2 cellular contexts compared by ENCODE assay signal in genomic region chr20:10034717-10035571, GRCh38.
TF ChIP-seq lines count a peak whose summit lies in the region.

Gene ANKEF1, plus strand, starts transcription at chr20:10034987. Its CDS starts 3,315 bp downstream, at chr20:10038302.

TF ChIP-seq in HEK293, 187 proteins besides CTCF, POLR2A, EP300 and RAD21 (continued from another document and continues in another):
- TF ChIP-seq ZNF692 (tag by site-specific recombination; IDR thresholded peaks at IDR 0.05) (peak; percentile 62; the same call in 1 of the 2 replicates), ZBTB8A (tag by site-specific recombination; IDR thresholded peaks at IDR 0.05) (peak; percentile 75), ZBTB20 (tag by site-specific recombination; IDR thresholded peaks at IDR 0.05) (peak; percentile 72; the same call in 1 of the 2 replicates), ZNF792 (tag by site-specific recombination; IDR thresholded peaks at IDR 0.05) (no peak), KLF1 (tag by site-specific recombination; IDR thresholded peaks at IDR 0.05) (0 out of 2 replicates have a peak, but pooled peaks have one; percentile 24), ZNF654 (tag by site-specific recombination; IDR thresholded peaks at IDR 0.05; ENCODE audit: low read depth) (no peak), ZNF398 (tag by site-specific recombination; IDR thresholded peaks at IDR 0.05) (no peak), ZEB2 (tag by site-specific recombination; IDR thresholded peaks at IDR 0.05) (0 out of 2 replicates have a peak, but pooled peaks have one; percentile 43), ZNF404 (tag by site-specific recombination; IDR thresholded peaks at IDR 0.05) (no peak), ZNF138 (tag by site-specific recombination; IDR thresholded peaks at IDR 0.05; ENCODE audit: borderline replicate concordance) (no peak), ZNF843 (tag by site-specific recombination; IDR thresholded peaks at IDR 0.05) (no peak), GLIS1 (tag by site-specific recombination; IDR thresholded peaks at IDR 0.05) (0 out of 2 replicates have a peak, but pooled peaks have one; percentile 38), ZNF335 (tag by site-specific recombination; conservative IDR thresholded peaks at IDR 0.05) (peak; percentile 96), KLF8 (tag by site-specific recombination; IDR thresholded peaks at IDR 0.05) (peak; percentile 37; the same call in 1 of the 2 replicates), ZNF112 (tag by site-specific recombination; IDR thresholded peaks at IDR 0.05) (no peak), ZNF169 (tag by site-specific recombination; IDR thresholded peaks at IDR 0.05) (no peak)
- TF ChIP-seq, protein P1, sequence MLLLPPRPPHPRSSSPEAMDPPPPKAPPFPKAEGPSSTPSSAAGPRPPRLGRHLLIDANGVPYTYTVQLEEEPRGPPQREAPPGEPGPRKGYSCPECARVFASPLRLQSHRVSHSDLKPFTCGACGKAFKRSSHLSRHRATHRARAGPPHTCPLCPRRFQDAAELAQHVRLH (tag by site-specific recombination; IDR thresholded peaks at IDR 0.05): no peak
- TF ChIP-seq, protein P2, sequence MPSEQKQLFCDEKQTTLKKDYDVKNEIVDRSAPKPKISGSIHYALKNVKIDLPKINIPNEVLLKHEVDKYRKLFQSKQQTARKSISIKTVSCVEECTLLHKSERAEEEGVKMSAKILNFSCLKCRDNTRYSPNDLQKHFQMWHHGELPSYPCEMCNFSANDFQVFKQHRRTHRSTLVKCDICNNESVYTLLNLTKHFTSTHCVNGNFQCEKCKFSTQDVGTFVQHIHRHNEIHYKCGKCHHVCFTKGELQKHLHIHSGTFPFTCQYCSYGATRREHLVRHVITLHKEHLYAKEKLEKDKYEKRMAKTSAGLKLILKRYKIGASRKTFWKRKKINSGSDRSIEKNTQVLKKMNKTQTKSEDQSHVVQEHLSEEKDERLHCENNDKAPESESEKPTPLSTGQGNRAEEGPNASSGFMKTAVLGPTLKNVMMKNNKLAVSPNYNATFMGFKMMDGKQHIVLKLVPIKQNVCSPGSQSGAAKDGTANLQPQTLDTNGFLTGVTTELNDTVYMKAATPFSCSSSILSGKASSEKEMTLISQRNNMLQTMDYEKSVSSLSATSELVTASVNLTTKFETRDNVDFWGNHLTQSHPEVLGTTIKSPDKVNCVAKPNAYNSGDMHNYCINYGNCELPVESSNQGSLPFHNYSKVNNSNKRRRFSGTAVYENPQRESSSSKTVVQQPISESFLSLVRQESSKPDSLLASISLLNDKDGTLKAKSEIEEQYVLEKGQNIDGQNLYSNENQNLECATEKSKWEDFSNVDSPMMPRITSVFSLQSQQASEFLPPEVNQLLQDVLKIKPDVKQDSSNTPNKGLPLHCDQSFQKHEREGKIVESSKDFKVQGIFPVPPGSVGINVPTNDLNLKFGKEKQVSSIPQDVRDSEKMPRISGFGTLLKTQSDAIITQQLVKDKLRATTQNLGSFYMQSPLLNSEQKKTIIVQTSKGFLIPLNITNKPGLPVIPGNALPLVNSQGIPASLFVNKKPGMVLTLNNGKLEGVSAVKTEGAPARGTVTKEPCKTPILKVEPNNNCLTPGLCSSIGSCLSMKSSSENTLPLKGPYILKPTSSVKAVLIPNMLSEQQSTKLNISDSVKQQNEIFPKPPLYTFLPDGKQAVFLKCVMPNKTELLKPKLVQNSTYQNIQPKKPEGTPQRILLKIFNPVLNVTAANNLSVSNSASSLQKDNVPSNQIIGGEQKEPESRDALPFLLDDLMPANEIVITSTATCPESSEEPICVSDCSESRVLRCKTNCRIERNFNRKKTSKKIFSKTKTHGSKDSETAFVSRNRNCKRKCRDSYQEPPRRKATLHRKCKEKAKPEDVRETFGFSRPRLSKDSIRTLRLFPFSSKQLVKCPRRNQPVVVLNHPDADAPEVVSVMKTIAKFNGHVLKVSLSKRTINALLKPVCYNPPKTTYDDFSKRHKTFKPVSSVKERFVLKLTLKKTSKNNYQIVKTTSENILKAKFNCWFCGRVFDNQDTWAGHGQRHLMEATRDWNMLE (tag by site-specific recombination; conservative IDR thresholded peaks at IDR 0.05; ENCODE audit: low read depth): 0 out of 2 replicates have a peak, but pooled peaks have one; percentile 35
- TF ChIP-seq, protein P3, sequence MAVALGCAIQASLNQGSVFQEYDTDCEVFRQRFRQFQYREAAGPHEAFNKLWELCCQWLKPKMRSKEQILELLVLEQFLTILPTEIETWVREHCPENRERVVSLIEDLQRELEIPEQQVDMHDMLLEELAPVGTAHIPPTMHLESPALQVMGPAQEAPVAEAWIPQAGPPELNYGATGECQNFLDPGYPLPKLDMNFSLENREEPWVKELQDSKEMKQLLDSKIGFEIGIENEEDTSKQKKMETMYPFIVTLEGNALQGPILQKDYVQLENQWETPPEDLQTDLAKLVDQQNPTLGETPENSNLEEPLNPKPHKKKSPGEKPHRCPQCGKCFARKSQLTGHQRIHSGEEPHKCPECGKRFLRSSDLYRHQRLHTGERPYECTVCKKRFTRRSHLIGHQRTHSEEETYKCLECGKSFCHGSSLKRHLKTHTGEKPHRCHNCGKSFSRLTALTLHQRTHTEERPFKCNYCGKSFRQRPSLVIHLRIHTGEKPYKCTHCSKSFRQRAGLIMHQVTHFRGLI (tag by site-specific recombination; IDR thresholded peaks at IDR 0.05): 0 out of 2 replicates have a peak, but pooled peaks have one; percentile 42

TF ChIP-seq in SK-N-SH, 30 proteins besides CTCF, POLR2A, EP300 and RAD21 (continued from another document):
- no peak for TF ChIP-seq RFX5 (IDR thresholded peaks at IDR 0.05; ENCODE audit: low read length)
- TF ChIP-seq SMC3 (IDR thresholded peaks at IDR 0.05; ENCODE audit: low read depth, low read length): no peak
- peak; percentile 49; the same call in 1 of the 2 replicates for TF ChIP-seq POLR2AphosphoS5 (IDR thresholded peaks at IDR 0.05; ENCODE audit: low read depth, low read length)
- peak; percentile 90 for TF ChIP-seq MAX (IDR thresholded peaks at IDR 0.05; ENCODE audit: low read depth)
- no peak for TF ChIP-seq IRF3 (IDR thresholded peaks at IDR 0.05; ENCODE audit: low read depth, low read length)
- no peak for TF ChIP-seq JUND (IDR thresholded peaks at IDR 0.05)
- TF ChIP-seq REST (IDR thresholded peaks at IDR 0.05; ENCODE audit: low read depth, low read length): no peak
- TF ChIP-seq TCF12 (IDR thresholded peaks at IDR 0.05): 0 out of 2 replicates have a peak, but pooled peaks have one; percentile 23
- TF ChIP-seq NRF1 (IDR thresholded peaks at IDR 0.05; ENCODE audit: low read depth, low read length): no peak; the same call in 1 of the 2 replicates
- no peak for TF ChIP-seq RXRA (IDR thresholded peaks at IDR 0.05; ENCODE audit: borderline replicate concordance, low read depth)
- TF ChIP-seq, protein P4, sequence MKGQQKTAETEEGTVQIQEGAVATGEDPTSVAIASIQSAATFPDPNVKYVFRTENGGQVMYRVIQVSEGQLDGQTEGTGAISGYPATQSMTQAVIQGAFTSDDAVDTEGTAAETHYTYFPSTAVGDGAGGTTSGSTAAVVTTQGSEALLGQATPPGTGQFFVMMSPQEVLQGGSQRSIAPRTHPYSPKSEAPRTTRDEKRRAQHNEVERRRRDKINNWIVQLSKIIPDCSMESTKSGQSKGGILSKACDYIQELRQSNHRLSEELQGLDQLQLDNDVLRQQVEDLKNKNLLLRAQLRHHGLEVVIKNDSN (IDR thresholded peaks at IDR 0.05; ENCODE audit: borderline replicate concordance, low read depth): no peak
- TF ChIP-seq SIN3A (IDR thresholded peaks at IDR 0.05; ENCODE audit: borderline replicate concordance, low read depth, low read length): no peak
- TF ChIP-seq FOSL2 (IDR thresholded peaks at IDR 0.05; ENCODE audit: borderline replicate concordance, low read depth): no peak
- TF ChIP-seq GATA2 (CRISPR knock-in tag; IDR thresholded peaks at IDR 0.05): no peak
- TF ChIP-seq TEAD4 (IDR thresholded peaks at IDR 0.05; ENCODE audit: borderline replicate concordance, insufficient read depth): no peak
